ENCODE assay signal across 20 cellular contexts in the genomic region with DNA sequence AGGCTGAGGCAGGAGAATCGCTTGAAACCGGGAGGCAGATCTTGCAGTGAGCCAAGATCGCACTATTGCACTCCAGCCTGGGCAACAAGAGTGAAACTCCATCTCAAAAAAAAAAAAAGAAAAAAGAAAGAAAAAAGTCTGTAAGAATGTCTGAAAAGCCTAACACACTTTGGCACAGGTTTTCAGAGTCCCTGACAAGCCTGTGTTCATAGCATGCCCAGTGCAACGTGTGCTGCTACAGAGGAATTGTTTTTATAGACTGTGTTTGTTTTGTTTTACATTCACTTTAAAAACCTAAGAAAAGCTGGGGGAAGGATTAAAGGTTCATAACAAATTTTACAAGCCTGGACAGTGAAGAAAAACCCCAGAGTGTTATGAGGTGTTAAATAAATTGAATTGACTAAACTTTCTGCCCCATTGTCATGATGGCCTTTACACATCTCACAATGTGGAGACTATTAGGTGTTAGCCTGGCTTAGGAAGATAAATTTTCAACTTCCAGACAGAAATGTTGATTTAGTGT. TPM values are rescaled to one million over a fixed set of nuclear protein-coding genes. Genes with fewer than 3 reads are reported as not detected.
DNase-seq lines count a peak whose midpoint lies in the region; ATAC-seq and TF ChIP-seq lines count a peak whose summit lies in the region.
"Had no signal": no experiment of that assay in that cellular context is flagged by ENCODE, and none has a peak within 500 bp of the region (broad histone marks: within the 10 kb centered on the region; RNA-seq: fewer than 3 reads in every experiment).

No MANE protein-coding gene starts in this region.

- H3K23ac ChIP-seq in IMR-90 (ENCODE audit: low read depth, low read length): no peak overlapping the region

- 0 out of 2 replicates have a peak, but pooled peaks cover 3% of the 10 kb centered on the region for H3K9me1 ChIP-seq in IMR-90 (ENCODE audit: insufficient read depth, low read length)

- peaks cover 15% of the 10 kb centered on the region for H3K4me1 Mint-ChIP-seq in endodermal cell
- no peaks in the 10 kb centered on the region for H3K4me1 Mint-ChIP-seq in activated T-cell treated with anti-CD3 and anti-CD28 coated beads, Interleukin-2, amount 50 U/mL, for 4 hours (ENCODE audit: low read depth)
- no peaks in the 10 kb centered on the region for H3K4me1 Mint-ChIP-seq in stimulated activated naive B cell treated with anti-CD40 and anti-IgM and Interleukin-4, amounts not matched to agents 10 μg/mL and 1 μg/mL and 100 μg/mL, for 72 hours
- H3K4me1 Mint-ChIP-seq: B cell had no signal

- no peaks in the 10 kb centered on the region for H3K36me3 ChIP-seq in HAP-1 (replicated peaks)
- no peaks in the 10 kb centered on the region for H3K36me3 ChIP-seq in IMR-90 (ENCODE audit: control insufficient read depth, insufficient read depth, low read length)
- no peaks in the 10 kb centered on the region for H3K36me3 ChIP-seq in endodermal cell (ENCODE audit: control insufficient read depth, insufficient read depth, low read length)
- H3K36me3 ChIP-seq: BLaER1 treated with 17β-estradiol and CSF1 and Interleukin-3, amounts not matched to agents 10 nM and 100 nM had no signal

- TF ChIP-seq POLR2A in IMR-90 (IDR thresholded peaks at IDR 0.05; ENCODE audit: low read depth, low read length): no peak

- H3K4me2 ChIP-seq in IMR-90 (ENCODE audit: low read depth, low read length): no peak overlapping the region
- H3K4me2 ChIP-seq: A549; BLaER1 treated with 17β-estradiol and CSF1 and Interleukin-3, amounts not matched to agents 10 nM and 100 nM had no signal

- H3K79me1 ChIP-seq in IMR-90 (ENCODE audit: low read depth in 1 of 2, low read length in 2 of 2): no peaks in the 10 kb centered on the region

- no peak overlapping the region for H2AFZ ChIP-seq in IMR-90 (replicated peaks; ENCODE audit: low read length, poor library complexity)

- no peak for TF ChIP-seq CTCF in IMR-90 (conservative IDR thresholded peaks at IDR 0.05; ENCODE audit: low read depth, low read length)
- TF ChIP-seq CTCF in VCaP (conservative IDR thresholded peaks at IDR 0.05): no peak
- no peak for TF ChIP-seq CTCF in endodermal cell (conservative IDR thresholded peaks at IDR 0.05)

- whole genome bisulfite sequencing in IMR-90 (ENCODE audit: extremely low coverage in 2 of 2, insufficient read length in 1 of 2), 2 experiments: no CpG with 5 or more reads among the region's 4 CpGs
- WGBS in endodermal cell (ENCODE audit: insufficient coverage in 1 of 2, insufficient read length in 1 of 2), 2 experiments: 94 to 100% methylated on average over 1 to 4 of the region's 4 CpGs

- no peak overlapping the region for H2AK5ac ChIP-seq in IMR-90 (ENCODE audit: low read depth, low read length)

- no peak overlapping the region for H3K18ac ChIP-seq in IMR-90 (ENCODE audit: low read depth, low read length)

- no peak overlapping the region for H3K14ac ChIP-seq in IMR-90 (replicated peaks; ENCODE audit: low read depth, low read length)

- no peak overlapping the region for H2BK15ac ChIP-seq in IMR-90 (ENCODE audit: low read depth, low read length)

- no peak overlapping the region for H3K56ac ChIP-seq in IMR-90 (ENCODE audit: extremely low read depth, insufficient read depth, low read length)

- H2BK5ac ChIP-seq in IMR-90 (ENCODE audit: low read depth, low read length, poor library complexity, severe bottlenecking): no peak overlapping the region

- H3K9ac ChIP-seq in IMR-90 (ENCODE audit: low read depth, low read length) (no peak overlapping the region), endodermal cell (ENCODE audit: extremely low read depth, low read length, poor library complexity, severe bottlenecking) (no peak overlapping the region)
- H3K9ac ChIP-seq: BLaER1 treated with 17β-estradiol and CSF1 and Interleukin-3, amounts not matched to agents 10 nM and 100 nM had no signal

- CTCF ChIA-PET in IMR-90 (lab: Yijun Ruan, JAX): no interaction called here

- H4K91ac ChIP-seq in IMR-90 (ENCODE audit: insufficient read depth, low read depth, low read length): no peak overlapping the region

- H3K36me3 Mint-ChIP-seq in endodermal cell (ENCODE audit: low read depth): no peaks in the 10 kb centered on the region
- no peaks in the 10 kb centered on the region for H3K36me3 Mint-ChIP-seq in activated T-cell treated with anti-CD3 and anti-CD28 coated beads, Interleukin-2, amount 50 U/mL, for 4 hours (ENCODE audit: insufficient read depth)
- no peaks in the 10 kb centered on the region for H3K36me3 Mint-ChIP-seq in stimulated activated naive B cell treated with anti-CD40 and anti-IgM and Interleukin-4, amounts not matched to agents 10 μg/mL and 1 μg/mL and 100 μg/mL, for 72 hours
- H3K36me3 Mint-ChIP-seq: CD8-positive, alpha-beta T cell had no signal

- TF ChIP-seq RAD21 in IMR-90 (IDR thresholded peaks at IDR 0.05; ENCODE audit: low read length): no peak

- H3K4me3 ChIP-seq in HAP-1 (no peak overlapping the region), IMR-90 (ENCODE audit: insufficient read depth, low read depth, low read length) (no peak overlapping the region), endodermal cell (ENCODE audit: low read length) (no peak overlapping the region)
- H3K4me3 ChIP-seq: A549; BLaER1 treated with 17β-estradiol and CSF1 and Interleukin-3, amounts not matched to agents 10 nM and 100 nM had no signal

- no peaks in the 10 kb centered on the region for H4K20me1 ChIP-seq in IMR-90 (ENCODE audit: insufficient read depth, low read length)
- H4K20me1 ChIP-seq: BLaER1 treated with 17β-estradiol and CSF1 and Interleukin-3, amounts not matched to agents 10 nM and 100 nM had no signal

- BruUV-seq in IMR-90 (replicated peaks; lab: Mats Ljungman, UMichigan): no TSS peak

- H4K5ac ChIP-seq in IMR-90 (ENCODE audit: low read depth, low read length): no peak overlapping the region; the same call in 1 of the 2 replicates

- H4K8ac ChIP-seq in IMR-90 (ENCODE audit: low read depth in 2 of 2, low read length in 2 of 2): no peak overlapping the region

- no peaks in the 10 kb centered on the region for H3K9me3 Mint-ChIP-seq in endodermal cell
- H3K9me3 Mint-ChIP-seq in activated T-cell treated with anti-CD3 and anti-CD28 coated beads, Interleukin-2, amount 50 U/mL, for 4 hours: no peaks in the 10 kb centered on the region
- H3K9me3 Mint-ChIP-seq in stimulated activated naive B cell treated with anti-CD40 and anti-IgM and Interleukin-4, amounts not matched to agents 10 μg/mL and 1 μg/mL and 100 μg/mL, for 72 hours: no peaks in the 10 kb centered on the region
- H3K9me3 Mint-ChIP-seq: CD4-positive, alpha-beta T cell; CD8-positive, alpha-beta T cell had no signal

- H3K27ac ChIP-seq in IMR-90 (ENCODE audit: insufficient read depth, low read length) (no peak overlapping the region), VCaP (peak overlapping the region; percentile 8; the same call in 1 of the 2 replicates), endodermal cell (ENCODE audit: low read depth, low read length) (peak overlapping the region; percentile 53)
- H3K27ac ChIP-seq: 22Rv1; A549; BLaER1 treated with 17β-estradiol and CSF1 and Interleukin-3, amounts not matched to agents 10 nM and 100 nM; C4-2B had no signal

- ATAC-seq in IMR-90 (ENCODE audit: low read depth): peak; percentile 42
- no peak for ATAC-seq in activated T-cell treated with anti-CD3 and anti-CD28 coated beads, Interleukin-2, amount 50 U/mL, for 4 hours
- ATAC-seq in stimulated activated naive B cell treated with anti-CD40 and anti-IgM and Interleukin-4, amounts not matched to agents 10 μg/mL and 1 μg/mL and 100 μg/mL, for 72 hours (replicated peaks): no peak
- ATAC-seq: A549; CD8-positive, alpha-beta T cell had no signal

- H3K27me3 ChIP-seq in HAP-1 (ENCODE audit: low read depth) (no peaks in the 10 kb centered on the region), IMR-90 (ENCODE audit: control insufficient read depth, insufficient read depth, low read length) (no peaks in the 10 kb centered on the region; the same call in 1 of the 2 replicates), endodermal cell (ENCODE audit: control insufficient read depth, insufficient read depth, low read length, poor library complexity, severe bottlenecking) (no peaks in the 10 kb centered on the region)
- H3K27me3 ChIP-seq: BLaER1 treated with 17β-estradiol and CSF1 and Interleukin-3, amounts not matched to agents 10 nM and 100 nM had no signal

- no peak overlapping the region for H2AK9ac ChIP-seq in IMR-90 (replicated peaks; ENCODE audit: low read depth, low read length, poor library complexity)

- intact Hi-C loops in IMR-90 (cut with micrococcal nuclease): no loop called here

- DNase-seq in HAP-1 (ENCODE audit: low spot score in 2 of 2) (peak; percentile 48 to 86), IMR-90 (no peak), endodermal cell (no peak), SHP77 (lab: John Stamatoyannopoulos, UW) (no peak)
- DNase-seq in activated T-cell treated with anti-CD3 and anti-CD28 coated beads, Interleukin-2, amount 50 U/mL, for 4 hours: no peak
- DNase-seq in stimulated activated naive B cell treated with anti-CD40 and anti-IgM and Interleukin-4, amounts not matched to agents 10 μg/mL and 1 μg/mL and 100 μg/mL, for 72 hours: no peak
- DNase-seq in activated CD4-positive, alpha-beta T cell treated with anti-CD3 and anti-CD28 coated beads, Interleukin-2, amount 50 U/mL, for 48 hours: no peak
- DNase-seq: AML-193; Caco-2; Calu3; CD4-positive, alpha-beta T cell; CD8-positive, alpha-beta T cell; DMS79 treated with DMSO at 0.1 percent for 48 hours; GF-D8 had no signal

- H2BK20ac ChIP-seq in IMR-90 (ENCODE audit: low read depth, low read length): no peak overlapping the region

- no peak overlapping the region for H2BK120ac ChIP-seq in IMR-90 (ENCODE audit: low read depth, low read length)

- dilution Hi-C loops in IMR-90 (cut with HindIII; ENCODE audit: low sequenced_read_pairs, unreplicated experiment): no loop called here

- no peak overlapping the region for H3K27ac Mint-ChIP-seq in endodermal cell
- no peak overlapping the region for H3K27ac Mint-ChIP-seq in stimulated activated naive B cell treated with anti-CD40 and anti-IgM and Interleukin-4, amounts not matched to agents 10 μg/mL and 1 μg/mL and 100 μg/mL, for 72 hours
- H3K27ac Mint-ChIP-seq: B cell; CD4-positive, alpha-beta T cell; CD8-positive, alpha-beta T cell had no signal

- in situ Hi-C loops in HAP-1 (cut with MboI; ENCODE audit: low sequenced_read_pairs) (no loop called here), IMR-90 (cut with MboI; ENCODE audit: low sequenced_read_pairs) (no loop called here)

- H3K9me3 ChIP-seq in HAP-1: no peaks in the 10 kb centered on the region
- H3K9me3 ChIP-seq in IMR-90 (ENCODE audit: control insufficient read depth, insufficient read depth, low read length): no peaks in the 10 kb centered on the region
- no peaks in the 10 kb centered on the region for H3K9me3 ChIP-seq in endodermal cell (ENCODE audit: control insufficient read depth, low read length)
- H3K9me3 ChIP-seq: A549; BLaER1 treated with 17β-estradiol and CSF1 and Interleukin-3, amounts not matched to agents 10 nM and 100 nM; Caco-2 had no signal

- H3K4me3 Mint-ChIP-seq in endodermal cell: no peak overlapping the region
- no peak overlapping the region for H3K4me3 Mint-ChIP-seq in activated T-cell treated with anti-CD3 and anti-CD28 coated beads, Interleukin-2, amount 50 U/mL, for 4 hours
- H3K4me3 Mint-ChIP-seq in stimulated activated naive B cell treated with anti-CD40 and anti-IgM and Interleukin-4, amounts not matched to agents 10 μg/mL and 1 μg/mL and 100 μg/mL, for 72 hours: no peak overlapping the region
- H3K4me3 Mint-ChIP-seq: B cell; CD4-positive, alpha-beta T cell; CD8-positive, alpha-beta T cell had no signal

- POLR2A ChIA-PET in IMR-90 (lab: Charles Lee; ENCODE audit: unreplicated experiment): no interaction called here

- no peak overlapping the region for H3K4ac ChIP-seq in IMR-90 (ENCODE audit: low read depth, low read length)

- H3K4me1 ChIP-seq in HAP-1 (peaks cover 30% of the 10 kb centered on the region), IMR-90 (ENCODE audit: control insufficient read depth, insufficient read depth, low read length) (peaks cover 2% of the 10 kb centered on the region; the same call in 1 of the 2 replicates), endodermal cell (ENCODE audit: control insufficient read depth, insufficient read depth, low read length) (peaks cover 6% of the 10 kb centered on the region)
- H3K4me1 ChIP-seq: A549, Caco-2 had no signal

- no peaks in the 10 kb centered on the region for H3K27me3 Mint-ChIP-seq in endodermal cell (ENCODE audit: insufficient read depth)
- peaks cover 3% of the 10 kb centered on the region for H3K27me3 Mint-ChIP-seq in activated T-cell treated with anti-CD3 and anti-CD28 coated beads, Interleukin-2, amount 50 U/mL, for 4 hours (ENCODE audit: low read depth)
- H3K27me3 Mint-ChIP-seq in stimulated activated naive B cell treated with anti-CD40 and anti-IgM and Interleukin-4, amounts not matched to agents 10 μg/mL and 1 μg/mL and 100 μg/mL, for 72 hours: peaks cover 0 to 6% of the 10 kb centered on the region in 2 donors
- H3K27me3 Mint-ChIP-seq: CD4-positive, alpha-beta T cell had no signal

RNA-seq across cellular contexts. Expression of a gene that starts 55.2 kb away (rescaled TPM):
- 1.6 and 2.5 TPM in 2 replicates for total RNA-seq in IMR-90 (2012; rRNA removed)
- polyA plus RNA-seq in IMR-90 (2012; rRNA removed): 3.1 and 3.6 TPM in 2 replicates
- 0.82 and 1.1 TPM in 2 replicates for polyA plus RNA-seq in IMR-90 (2012; cell fraction: cytosol; rRNA removed)
- 0.67 and 2.1 TPM in 2 replicates for polyA plus RNA-seq in IMR-90 (2012; cell fraction: nucleus; rRNA removed; ENCODE audit: low replicate concordance)
- total RNA-seq in endodermal cell: 1 to 10 TPM; 1.1 to 2.4 TPM
- polyA plus RNA-seq in endodermal cell (2013, experiment 1 of 2): 3.4 TPM
- polyA plus RNA-seq in endodermal cell (2013, experiment 2 of 2): 3.5 TPM
- 1 to 10 TPM in 1 of 3 donors, under 1 TPM in 2; 0.73 to 1.4 (median 0.76) TPM for total RNA-seq in activated T-cell treated with anti-CD3 and anti-CD28 coated beads, Interleukin-2, amount 50 U/mL, for 4 hours

Comparison
In these comparisons a context has a peak if more than half of its experiments do, and no peak if none do; other contexts are left out.
1. DNase-seq: peak in HAP-1 (2 of 2); none in IMR-90 (single experiment), endodermal cell (single experiment), activated T-cell treated with anti-CD3 and anti-CD28 coated beads, Interleukin-2, amount 50 U/mL, for 4 hours (single experiment), stimulated activated naive B cell treated with anti-CD40 and anti-IgM and Interleukin-4, amounts not matched to agents 10 μg/mL and 1 μg/mL and 100 μg/mL, for 72 hours (single experiment), activated CD4-positive, alpha-beta T cell treated with anti-CD3 and anti-CD28 coated beads, Interleukin-2, amount 50 U/mL, for 48 hours (0 of 2) and SHP77 (0 of 2).